19 cellular contexts compared by ENCODE assay signal in genomic region chr17:68379150-68379510, GRCh38.
DNase-seq lines count a peak whose midpoint lies in the region; ATAC-seq, FAIRE-seq and TF ChIP-seq lines count a peak whose summit lies in the region.
"Had no signal": no experiment of that assay in that cellular context is flagged by ENCODE, and none has a peak within 500 bp of the region (broad histone marks: within the 10 kb centered on the region; RNA-seq: fewer than 3 reads in every experiment).

No MANE protein-coding gene starts in this region.

- intact Hi-C loops in endothelial cell of umbilical vein (cut with micrococcal nuclease): loop anchor here (2.0 kb wide), 3 partner anchors 24 to 86 kb away; no protein-coding TSS in a partner anchor
- intact Hi-C loops in thyroid gland (cut with DNase I): no loop called here

- POLR2A ChIA-PET in endothelial cell of umbilical vein (lab: Charles Lee) (no interaction called here), GM10248 (lab: Yijun Ruan, JAX) (no interaction called here)

- no peaks in the 10 kb centered on the region for H3K27me3 Mint-ChIP-seq in osteocyte (ENCODE audit: unreplicated experiment)
- H3K27me3 Mint-ChIP-seq: T-helper 17 cell had no signal

- no peaks in the 10 kb centered on the region for H3K36me3 Mint-ChIP-seq in osteocyte (ENCODE audit: unreplicated experiment)

- peak overlapping the region; percentile 100 for H3K27ac Mint-ChIP-seq in osteocyte (ENCODE audit: unreplicated experiment)
- H3K27ac Mint-ChIP-seq: activated T-cell treated with anti-CD3 and anti-CD28 coated beads, Interleukin-2, amount 50 U/mL, for 72 hours; stimulated activated effector memory CD8-positive, alpha-beta T cell treated with anti-CD3 and anti-CD28 coated beads, Interleukin-12 subunit alpha, Interleukin-12 subunit beta, amount 100 ng/mL, for 72 hours; T-helper 17 cell had no signal

- H3K9me3 ChIP-seq in Peyer's patch: no peaks in the 10 kb centered on the region
- H3K9me3 ChIP-seq in endothelial cell of umbilical vein (replicated peaks; ENCODE audit: control insufficient read depth, insufficient read depth, low read length): no peaks in the 10 kb centered on the region
- no peaks in the 10 kb centered on the region for H3K9me3 ChIP-seq in thyroid gland
- no peaks in the 10 kb centered on the region for H3K9me3 ChIP-seq in MM.1S (replicated peaks; ENCODE audit: insufficient read depth, low read length)

- H3K4me1 Mint-ChIP-seq in osteocyte (ENCODE audit: unreplicated experiment): peaks cover 47% of the 10 kb centered on the region

- H3K27me3 ChIP-seq in Peyer's patch (no peaks in the 10 kb centered on the region), endothelial cell of umbilical vein (ENCODE audit: control insufficient read depth in 2 of 2, insufficient read depth in 2 of 2, low read length in 2 of 2) (no peaks in the 10 kb centered on the region), thyroid gland (no peaks in the 10 kb centered on the region), MM.1S (replicated peaks; ENCODE audit: insufficient read depth, low read length) (no peaks in the 10 kb centered on the region)

- TF ChIP-seq CTCF in Peyer's patch (IDR thresholded peaks at IDR 0.05) (no peak), endothelial cell of umbilical vein (IDR thresholded peaks at IDR 0.05; ENCODE audit: extremely low read depth in 1 of 2, insufficient read depth in 1 of 2, low read depth in 1 of 2, low read length in 2 of 2) (no peak), osteocyte (IDR thresholded peaks at IDR 0.05) (no peak), thyroid gland (IDR thresholded peaks at IDR 0.05) (no peak), GM10248 (IDR thresholded peaks at IDR 0.05; ENCODE audit: control extremely low read depth, extremely low read depth, low read depth, missing control alignments) (no peak), MM.1S (IDR thresholded peaks at IDR 0.05; ENCODE audit: low read length) (no peak), omental fat pad (IDR thresholded peaks at IDR 0.05) (no peak)

- H3K4me2 ChIP-seq in endothelial cell of umbilical vein (ENCODE audit: insufficient read depth, low read length) (no peak overlapping the region), MM.1S (ENCODE audit: low read depth, low read length) (no peak overlapping the region)

- ATAC-seq in omental fat pad (ENCODE audit: low FRiP score): no peak
- ATAC-seq: activated T-cell treated with anti-CD3 and anti-CD28 coated beads, Interleukin-2, amount 50 U/mL, for 72 hours; Panc1; stimulated activated effector memory CD8-positive, alpha-beta T cell treated with anti-CD3 and anti-CD28 coated beads, Interleukin-12 subunit alpha, Interleukin-12 subunit beta, amount 100 ng/mL, for 72 hours; T-helper 17 cell had no signal

- H3K9ac ChIP-seq in endothelial cell of umbilical vein (replicated peaks; ENCODE audit: extremely low read depth, insufficient read depth, low read length) (peak overlapping the region; percentile 66), MM.1S (ENCODE audit: low read length) (no peak overlapping the region)

- H3K79me2 ChIP-seq in endothelial cell of umbilical vein (ENCODE audit: control insufficient read depth, insufficient read depth, low read length): no peaks in the 10 kb centered on the region
- H3K79me2 ChIP-seq in MM.1S (ENCODE audit: low read length): no peaks in the 10 kb centered on the region

- no peak overlapping the region for H3K4me3 Mint-ChIP-seq in osteocyte (ENCODE audit: unreplicated experiment)
- H3K4me3 Mint-ChIP-seq: activated T-cell treated with anti-CD3 and anti-CD28 coated beads, Interleukin-2, amount 50 U/mL, for 72 hours; endodermal cell; stimulated activated effector memory CD8-positive, alpha-beta T cell treated with anti-CD3 and anti-CD28 coated beads, Interleukin-12 subunit alpha, Interleukin-12 subunit beta, amount 100 ng/mL, for 72 hours; T-helper 17 cell had no signal

- H2AFZ ChIP-seq in endothelial cell of umbilical vein (ENCODE audit: low read depth, low read length) (no peak overlapping the region), MM.1S (ENCODE audit: low read length) (no peak overlapping the region)

- no peaks in the 10 kb centered on the region for H3K9me3 Mint-ChIP-seq in osteocyte (ENCODE audit: unreplicated experiment)
- H3K9me3 Mint-ChIP-seq: activated T-cell treated with anti-CD3 and anti-CD28 coated beads, Interleukin-2, amount 50 U/mL, for 72 hours; endodermal cell; stimulated activated effector memory CD8-positive, alpha-beta T cell treated with anti-CD3 and anti-CD28 coated beads, Interleukin-12 subunit alpha, Interleukin-12 subunit beta, amount 100 ng/mL, for 72 hours had no signal

- no peaks in the 10 kb centered on the region for H3K9me2 ChIP-seq in MM.1S (replicated peaks; ENCODE audit: insufficient read depth, low read length)

- H3K4me3 ChIP-seq in Peyer's patch (no peak overlapping the region), endothelial cell of umbilical vein (replicated peaks in 1 of 3; ENCODE audit: insufficient read depth in 1 of 3, low read depth in 1 of 3, low read length in 3 of 3) (no peak overlapping the region), thyroid gland (replicated peaks in 1 of 3) (no peak overlapping the region), MM.1S (ENCODE audit: low read length) (no peak overlapping the region)

- TF ChIP-seq POLR2A in Peyer's patch (IDR thresholded peaks at IDR 0.05) (no peak), endothelial cell of umbilical vein (IDR thresholded peaks at IDR 0.05; ENCODE audit: low read depth, low read length) (no peak), thyroid gland (IDR thresholded peaks at IDR 0.05) (no peak), erythroblast (IDR thresholded peaks at IDR 0.05; ENCODE audit: low read length) (no peak)

- CTCF ChIA-PET in endothelial cell of umbilical vein (lab: Charles Lee) (interaction anchor here (0.7 to 2.1 kb wide), 2 partner anchors 20 to 66 kb away, joined by 3 to 7 read pairs; no protein-coding TSS in a partner anchor), GM10248 (lab: Yijun Ruan, JAX) (no interaction called here)

- DNase-seq in Peyer's patch: no peak
- no peak for DNase-seq in endothelial cell of umbilical vein (ENCODE audit: low read depth, low spot score)
- DNase-seq in osteocyte (ENCODE audit: extremely low spot score, unreplicated experiment): no peak
- no peak for DNase-seq in thyroid gland
- no peak for DNase-seq in GM10248 (ENCODE audit: extremely low spot score)
- DNase-seq in MM.1S: no peak
- DNase-seq in omental fat pad (ENCODE audit: low spot score): no peak
- DNase-seq in erythroblast (lab: John Stamatoyannopoulos, UW): no peak
- DNase-seq: activated CD4-positive, alpha-beta T cell treated with anti-CD3 and anti-CD28 coated beads, Interleukin-2, amount 50 U/mL, for 1 hour; activated T-cell treated with anti-CD3 and anti-CD28 coated beads, Interleukin-2, amount 50 U/mL, for 72 hours; COR-L47; GF-D8; NCI-H1105; NCI-H446 treated with DMSO at 0.1 percent for 48 hours; stimulated activated CD4-positive, alpha-beta T cell treated with anti-CD3 and anti-CD28 coated beads, Interleukin-4, amount 100 ng/mL, for 1 hour; T-helper 17 cell had no signal

- H3K4me1 ChIP-seq in Peyer's patch: peaks cover 0 to 19% (median 0%) of the 10 kb centered on the region in 4 donors
- H3K4me1 ChIP-seq in endothelial cell of umbilical vein (ENCODE audit: control insufficient read depth, extremely low read depth, insufficient read depth, low read length): peaks cover 42% of the 10 kb centered on the region
- H3K4me1 ChIP-seq in thyroid gland: peaks cover 0 to 18% of the 10 kb centered on the region in 2 donors
- no peaks in the 10 kb centered on the region for H3K4me1 ChIP-seq in MM.1S (ENCODE audit: low read length)

- H3K27ac ChIP-seq in Peyer's patch (peak overlapping the region; percentile 44 to 96 (median 76)), endothelial cell of umbilical vein (ENCODE audit: insufficient read depth, low read depth, low read length) (peak overlapping the region; percentile 75), thyroid gland (peak overlapping the region; percentile 61 to 85 (median 82)), MM.1S (ENCODE audit: low read length) (no peak overlapping the region)

- no peaks in the 10 kb centered on the region for H3K9me1 ChIP-seq in endothelial cell of umbilical vein (replicated peaks; ENCODE audit: control insufficient read depth, extremely low read depth, insufficient read depth, low read length)

- H3K36me3 ChIP-seq in Peyer's patch (no peaks in the 10 kb centered on the region), endothelial cell of umbilical vein (ENCODE audit: control insufficient read depth in 2 of 2, extremely low read depth in 1 of 2, insufficient read depth in 2 of 2, low read length in 2 of 2) (no peaks in the 10 kb centered on the region), thyroid gland (no peaks in the 10 kb centered on the region), MM.1S (replicated peaks; ENCODE audit: insufficient read depth, low read length) (no peaks in the 10 kb centered on the region)

- H4K20me1 ChIP-seq in endothelial cell of umbilical vein (replicated peaks; ENCODE audit: control insufficient read depth, extremely low read depth, insufficient read depth, low read length): no peaks in the 10 kb centered on the region
- H4K20me1 ChIP-seq in MM.1S (ENCODE audit: insufficient read depth, low read length): no peaks in the 10 kb centered on the region

- WGBS in thyroid gland, 2 donors: 78 to 83% methylated on average over 4 of the region's 4 CpGs

- dilution Hi-C loops in endothelial cell of umbilical vein (cut with MboI; ENCODE audit: extremely low pct_ligation_motif_present, low sequenced_read_pairs): no loop called here

- FAIRE-seq in endothelial cell of umbilical vein (lab: Jason Lieb, UNC): no peak

- H3F3A ChIP-seq in MM.1S (ENCODE audit: insufficient read depth, low read length): no peaks in the 10 kb centered on the region

- BruUV-seq in endothelial cell of umbilical vein (replicated peaks; lab: Mats Ljungman, UMichigan): no TSS peak

TF ChIP-seq in endothelial cell of umbilical vein, 7 proteins besides CTCF, POLR2A, EP300 and RAD21:
- TF ChIP-seq EZH2 (IDR thresholded peaks at IDR 0.05; ENCODE audit: borderline replicate concordance, low read depth, low read length, severe bottlenecking) (no peak), MYC (IDR thresholded peaks at IDR 0.05; ENCODE audit: low read depth, low read length) (no peak), POLR2AphosphoS5 (IDR thresholded peaks at IDR 0.05; ENCODE audit: insufficient read depth, low read depth, low read length) (no peak), JUN (IDR thresholded peaks at IDR 0.05; ENCODE audit: borderline replicate concordance, insufficient read depth, insufficient read length, low read depth) (no peak), FOS (IDR thresholded peaks at IDR 0.05; ENCODE audit: borderline replicate concordance, insufficient read depth, low read length) (no peak), GATA2 (IDR thresholded peaks at IDR 0.05; ENCODE audit: insufficient read depth, insufficient read length, low read depth, low read length) (no peak)
- TF ChIP-seq, protein P1, sequence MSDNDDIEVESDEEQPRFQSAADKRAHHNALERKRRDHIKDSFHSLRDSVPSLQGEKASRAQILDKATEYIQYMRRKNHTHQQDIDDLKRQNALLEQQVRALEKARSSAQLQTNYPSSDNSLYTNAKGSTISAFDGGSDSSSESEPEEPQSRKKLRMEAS (IDR thresholded peaks at IDR 0.05; ENCODE audit: insufficient read depth, insufficient read length): no peak
